ENCODE assay signal across 12 cellular contexts in the genomic region with DNA sequence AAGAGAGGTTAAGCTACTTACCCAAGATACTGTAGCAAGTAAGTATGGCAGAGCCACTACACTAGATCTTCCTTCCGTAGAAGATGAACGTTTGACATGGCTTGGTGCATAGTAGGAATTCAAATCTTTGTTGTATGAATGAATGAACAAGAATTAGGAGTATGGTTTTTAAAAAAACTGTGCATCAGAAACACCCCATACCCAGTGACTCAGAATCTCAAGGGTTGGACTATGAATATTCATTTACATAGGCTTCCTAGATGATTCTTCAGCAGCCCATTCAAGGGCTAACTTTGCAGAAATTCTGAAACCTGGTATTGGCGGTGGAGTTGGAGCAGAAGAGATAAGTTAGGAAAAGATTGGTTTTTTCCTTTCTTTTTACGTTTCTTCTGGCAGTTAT. TPM values are rescaled to one million over a fixed set of nuclear protein-coding genes. Genes with fewer than 3 reads are reported as not detected.
DNase-seq lines count a peak whose midpoint lies in the region; ATAC-seq and TF ChIP-seq lines count a peak whose summit lies in the region.
"Had no signal": no experiment of that assay in that cellular context is flagged by ENCODE, and none has a peak within 500 bp of the region (broad histone marks: within the 10 kb centered on the region; RNA-seq: fewer than 3 reads in every experiment).

No MANE protein-coding gene starts in this region.

- H3K4me3 Mint-ChIP-seq in activated CD4-positive, alpha-beta T cell treated with anti-CD3 and anti-CD28 coated beads, Interleukin-2, amount 10 ng/mL, durations not matched to agents 7 days and 5 days, result peak overlapping the region; percentile 47

- ATAC-seq in HG03097 (IDR thresholded peaks at IDR 0.05; ENCODE audit: low FRiP score, unreplicated experiment), result no peak

- in situ Hi-C loops in mammary epithelial cell (cut with MboI; ENCODE audit: low sequenced_read_pairs in 2 of 2), result loop anchor here in 1 of 2 donors (10.0 kb wide), 1 partner anchor 140 kb away; a partner anchor contains a TSS

- peak overlapping the region; percentile 25 for H3K4me2 ChIP-seq in OCI-LY3 (ENCODE audit: low read length)
- H3K4me2 ChIP-seq in mammary epithelial cell (ENCODE audit: insufficient read depth, low read depth, low read length), result peak overlapping the region; percentile 72
- H3K4me2 ChIP-seq in smooth muscle cell, result peak overlapping the region; percentile 98

- H3K4me1 Mint-ChIP-seq in activated CD4-positive, alpha-beta T cell treated with anti-CD3 and anti-CD28 coated beads, Interleukin-2, amount 10 ng/mL, durations not matched to agents 7 days and 5 days, result peaks cover 81% of the 10 kb centered on the region

- H3K27me3 Mint-ChIP-seq in activated CD4-positive, alpha-beta T cell treated with anti-CD3 and anti-CD28 coated beads, Interleukin-2, amount 10 ng/mL, durations not matched to agents 7 days and 5 days, result no peaks in the 10 kb centered on the region

- dilution Hi-C loops in mammary epithelial cell (cut with HindIII; ENCODE audit: low sequenced_read_pairs), result no loop called here

- H3K36me3 ChIP-seq in OCI-LY3 (replicated peaks; ENCODE audit: low read depth, low read length), result peaks cover 44% of the 10 kb centered on the region
- H3K36me3 ChIP-seq in mammary epithelial cell (ENCODE audit: insufficient read depth, low read length), result peaks cover 9% of the 10 kb centered on the region
- H3K36me3 ChIP-seq in smooth muscle cell (ENCODE audit: low read depth), result no peaks in the 10 kb centered on the region
- no peaks in the 10 kb centered on the region for H3K36me3 ChIP-seq in adrenal gland (replicated peaks in 1 of 2)
- H3K36me3 ChIP-seq: transverse colon had no signal

- no peak overlapping the region for H2AFZ ChIP-seq in OCI-LY3 (ENCODE audit: low read depth, low read length)
- no peak overlapping the region for H2AFZ ChIP-seq in mammary epithelial cell (ENCODE audit: low read depth, low read length)
- H2AFZ ChIP-seq in smooth muscle cell (ENCODE audit: low read depth), result no peak overlapping the region

- CTCF ChIA-PET in activated CD4-positive, alpha-beta T cell treated with anti-CD3 and anti-CD28 coated beads, Interleukin-2, amount 10 ng/mL, durations not matched to agents 7 days and 5 days (lab: Charles Lee), result interaction anchor here (0.6 to 2.6 kb wide), 4 partner anchors 16 to 573 kb away, joined by 3 to 7 read pairs (median 4); no protein-coding TSS in a partner anchor
- CTCF ChIA-PET in mammary epithelial cell (lab: Charles Lee; ENCODE audit: low non-redundant PET), result no interaction called here

- TF ChIP-seq CTCF in OCI-LY3 (IDR thresholded peaks at IDR 0.05; ENCODE audit: low read depth, low read length) (no peak), mammary epithelial cell (conservative IDR thresholded peaks at IDR 0.05 in 1 of 2, IDR thresholded peaks at IDR 0.05 in 1 of 2; ENCODE audit: extremely low read depth in 1 of 2, insufficient read depth in 1 of 2, low read depth in 1 of 2, low read length in 2 of 2) (no peak), smooth muscle cell (IDR thresholded peaks at IDR 0.05; ENCODE audit: borderline replicate concordance, insufficient read depth, poor library complexity, severe bottlenecking) (no peak), adrenal gland (IDR thresholded peaks at IDR 0.05) (no peak)

- no peak for TF ChIP-seq POLR2A in adrenal gland (IDR thresholded peaks at IDR 0.05)

- peaks cover 33% of the 10 kb centered on the region for H3F3A ChIP-seq in smooth muscle cell (ENCODE audit: low read depth)

- peak overlapping the region; percentile 50 for H3K27ac Mint-ChIP-seq in activated CD4-positive, alpha-beta T cell treated with anti-CD3 and anti-CD28 coated beads, Interleukin-2, amount 10 ng/mL, durations not matched to agents 7 days and 5 days

- no peaks in the 10 kb centered on the region for H3K9me3 Mint-ChIP-seq in activated CD4-positive, alpha-beta T cell treated with anti-CD3 and anti-CD28 coated beads, Interleukin-2, amount 10 ng/mL, durations not matched to agents 7 days and 5 days

- DNase-seq in activated CD4-positive, alpha-beta T cell treated with anti-CD3 and anti-CD28 coated beads, Interleukin-2, amount 10 ng/mL, durations not matched to agents 7 days and 5 days, result no peak
- DNase-seq in activated CD4-positive, alpha-beta T cell treated with anti-CD3 and anti-CD28 coated beads, Interleukin-2, amount 50 U/mL, for 1 hour, result no peak
- DNase-seq in mammary epithelial cell (no peak), smooth muscle cell (lab: John Stamatoyannopoulos, UW; ENCODE audit: unreplicated experiment) (no peak), adrenal gland (no peak), nucleus accumbens (lab: John Stamatoyannopoulos, UW) (no peak)
- DNase-seq: activated gamma-delta T cell; stimulated activated CD4-positive, alpha-beta T cell treated with anti-CD3 and anti-CD28 coated beads, Interleukin-4, amount 100 ng/mL, for 4 hours; T1000; transverse colon had no signal

- H3K9me3 ChIP-seq in OCI-LY3 (ENCODE audit: insufficient read depth, low read length) (no peaks in the 10 kb centered on the region), mammary epithelial cell (replicated peaks; ENCODE audit: insufficient read depth, low read length) (no peaks in the 10 kb centered on the region), smooth muscle cell (replicated peaks; ENCODE audit: low read depth) (no peaks in the 10 kb centered on the region), adrenal gland (replicated peaks in 1 of 3) (no peaks in the 10 kb centered on the region)
- H3K9me3 ChIP-seq: transverse colon had no signal

- WGBS in mammary epithelial cell (ENCODE audit: low coverage, missing lambda C conversion rate), result 51% methylated on average over 4 of the region's 4 CpGs
- WGBS in smooth muscle cell (ENCODE audit: low lambda C conversion rate), result 80% methylated on average over 4 of the region's 4 CpGs
- WGBS in adrenal gland, 4 donors, result 79 to 83% (median 80%) methylated on average over 4 of the region's 4 CpGs

- H3K9ac ChIP-seq in OCI-LY3 (ENCODE audit: low read length) (no peak overlapping the region), mammary epithelial cell (ENCODE audit: insufficient read depth, low read length) (no peak overlapping the region), smooth muscle cell (ENCODE audit: low read depth) (no peak overlapping the region)

- peak overlapping the region; percentile 5; the same call in 1 of the 2 replicates for H3K4me3 ChIP-seq in OCI-LY3 (ENCODE audit: low read length)
- H3K4me3 ChIP-seq in mammary epithelial cell (replicated peaks in 1 of 3; ENCODE audit: insufficient read depth in 1 of 3, low read depth in 2 of 3, low read length in 3 of 3), result peak overlapping the region in 1 of 3 experiments; percentile 24
- H3K4me3 ChIP-seq in smooth muscle cell, result no peak overlapping the region
- no peak overlapping the region for H3K4me3 ChIP-seq in adrenal gland

- H3K27me3 ChIP-seq in OCI-LY3 (ENCODE audit: low read depth, low read length), result no peaks in the 10 kb centered on the region
- no peaks in the 10 kb centered on the region for H3K27me3 ChIP-seq in mammary epithelial cell (ENCODE audit: insufficient read depth, low read length)
- no peaks in the 10 kb centered on the region for H3K27me3 ChIP-seq in smooth muscle cell (ENCODE audit: low read depth)
- H3K27me3 ChIP-seq in adrenal gland, result no peaks in the 10 kb centered on the region
- H3K27me3 ChIP-seq: transverse colon had no signal

- H3K79me2 ChIP-seq in OCI-LY3 (ENCODE audit: low read length) (peaks cover 100% of the 10 kb centered on the region), mammary epithelial cell (ENCODE audit: insufficient read depth, low read length) (peaks cover 100% of the 10 kb centered on the region), smooth muscle cell (ENCODE audit: low read depth) (peaks cover 100% of the 10 kb centered on the region)

- H3K36me3 Mint-ChIP-seq in activated CD4-positive, alpha-beta T cell treated with anti-CD3 and anti-CD28 coated beads, Interleukin-2, amount 10 ng/mL, durations not matched to agents 7 days and 5 days (ENCODE audit: low read depth), result peaks cover 82% of the 10 kb centered on the region

- BruUV-seq in mammary epithelial cell (replicated peaks; lab: Mats Ljungman, UMichigan), result no TSS peak

- intact Hi-C loops in mammary epithelial cell (cut with micrococcal nuclease) (no loop called here), adrenal gland (cut with DNase I) (loop anchor here in 1 of 2 donors (10.0 kb wide), 1 partner anchor 140 kb away; a partner anchor contains a TSS)

- H3K27ac ChIP-seq in OCI-LY3 (ENCODE audit: low read length), result no peak overlapping the region
- peak overlapping the region; percentile 53 for H3K27ac ChIP-seq in mammary epithelial cell (ENCODE audit: insufficient read depth, low read depth, low read length)
- H3K27ac ChIP-seq in smooth muscle cell (ENCODE audit: low read depth), result peak overlapping the region; percentile 73
- no peak overlapping the region for H3K27ac ChIP-seq in adrenal gland

- H3K4me1 ChIP-seq in OCI-LY3 (ENCODE audit: low read length) (peaks cover 74% of the 10 kb centered on the region), mammary epithelial cell (ENCODE audit: insufficient read depth, low read length) (peaks cover 46% of the 10 kb centered on the region), smooth muscle cell (ENCODE audit: low read depth) (peaks cover 66% of the 10 kb centered on the region), adrenal gland (replicated peaks in 1 of 2) (peaks cover 65 to 91% of the 10 kb centered on the region in 2 donors)

- POLR2A ChIA-PET in activated CD4-positive, alpha-beta T cell treated with anti-CD3 and anti-CD28 coated beads, Interleukin-2, amount 10 ng/mL, durations not matched to agents 7 days and 5 days (lab: Charles Lee), result no interaction called here

- H4K20me1 ChIP-seq in OCI-LY3 (ENCODE audit: insufficient read depth, low read length), result peaks cover 86% of the 10 kb centered on the region
- H4K20me1 ChIP-seq in mammary epithelial cell (ENCODE audit: insufficient read depth, low read length), result peaks cover 17% of the 10 kb centered on the region
- peaks cover 88% of the 10 kb centered on the region for H4K20me1 ChIP-seq in smooth muscle cell (ENCODE audit: low read depth)

RNA-seq across cellular contexts. Expression of a gene that starts 5.4 kb away (rescaled TPM):
- 100 to 1,000 TPM; 600 to 633 TPM for total RNA-seq in activated CD4-positive, alpha-beta T cell treated with anti-CD3 and anti-CD28 coated beads, Interleukin-2, amount 10 ng/mL, durations not matched to agents 7 days and 5 days
- total RNA-seq in mammary epithelial cell (100 to 1,000 TPM; 261 to 358 TPM), smooth muscle cell (257 and 263 TPM in 2 replicates), adrenal gland (100 to 1,000 TPM; 103 to 530 (median 234) TPM)
- polyA plus RNA-seq in mammary epithelial cell (170 TPM), smooth muscle cell (173 and 199 TPM in 2 replicates), adrenal gland (100 to 1,000 TPM in 1 of 3 donors, 10 to 100 TPM in 2; 28.1 to 227 (median 30.7) TPM)
- polyA minus RNA-seq in mammary epithelial cell, result 128 TPM

Comparison
In these comparisons a context has a peak if more than half of its experiments do, and no peak if none do; other contexts are left out.
1. H3K27ac ChIP-seq: peak in mammary epithelial cell (single experiment) and smooth muscle cell (single experiment); none in OCI-LY3 (single experiment) and adrenal gland (0 of 5).
2. H3K4me2 ChIP-seq: peak in every context shown above with its lines; median percentile 98 in smooth muscle cell; 72 in mammary epithelial cell; 25 in OCI-LY3.